Comparison of ENCODE assay signal across 32 cellular contexts in the genomic region with DNA sequence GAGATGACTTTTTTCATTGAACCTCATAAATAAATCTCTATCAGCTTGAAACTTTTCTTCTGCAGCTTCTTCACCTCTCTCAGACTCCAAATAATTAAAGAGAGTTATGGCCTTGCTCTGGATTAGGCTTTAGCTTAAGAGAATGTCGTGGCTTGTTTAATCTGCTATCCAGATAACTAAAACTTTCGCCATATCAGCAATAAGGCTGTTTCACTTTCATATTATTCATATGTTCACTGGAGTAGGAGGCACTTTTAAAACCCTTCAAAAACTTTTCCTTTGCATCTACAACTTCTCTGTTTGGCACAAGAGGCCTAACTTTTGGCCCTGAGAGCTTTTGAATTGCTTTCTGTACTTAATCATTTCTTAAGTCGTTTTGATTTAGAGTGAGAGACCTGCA.
"Had no signal": no experiment of that assay in that cellular context is flagged by ENCODE, and none has a peak within 500 bp of the region (broad histone marks: within the 10 kb centered on the region; RNA-seq: fewer than 3 reads in every experiment).

No MANE protein-coding gene starts in this region.

- H3K9me3 Mint-ChIP-seq: activated B cell treated with CpG ODN at 0.5 μM for 24 hours; activated CD4-positive, alpha-beta memory T cell treated with anti-CD3 and anti-CD28 coated beads, Interleukin-2, amount 10 ng/mL, durations not matched to agents 7 days and 5 days; activated CD4-positive, alpha-beta T cell treated with anti-CD3 and anti-CD28 coated beads, Interleukin-2, amount 10 ng/mL, durations not matched to agents 7 days and 5 days; activated naive CD4-positive, alpha-beta T cell treated with anti-CD3 and anti-CD28 coated beads, Interleukin-2, amount 10 ng/mL, durations not matched to agents 7 days and 5 days; activated naive CD4-positive, alpha-beta T cell treated with anti-CD3 and anti-CD28 coated beads, Interleukin-2, amount 50 U/mL, for 24 hours; activated naive CD8-positive, alpha-beta T cell treated with anti-CD3 and anti-CD28 coated beads, Interleukin-2, amount 10 ng/mL, durations not matched to agents 7 days and 5 days; activated T-cell treated with anti-CD3 and anti-CD28 coated beads, Interleukin-2, amount 50 U/mL, for 24 hours; activated T-helper 2 cell treated with anti-CD3 and anti-CD28 coated beads, Interferon-gamma antibody, Interleukin-2, Interleukin-4, amounts not matched to agents 10 μg/mL and 5 μg/mL and 100 μg/mL, durations not matched to agents 14 hours and 24 hours and 36 hours had no signal

- H3K4me1 Mint-ChIP-seq: activated B cell treated with CpG ODN at 0.5 μM for 24 hours; activated CD4-positive, alpha-beta memory T cell treated with anti-CD3 and anti-CD28 coated beads, Interleukin-2, amount 10 ng/mL, durations not matched to agents 7 days and 5 days; activated CD4-positive, alpha-beta T cell treated with anti-CD3 and anti-CD28 coated beads, Interleukin-2, amount 10 ng/mL, durations not matched to agents 7 days and 5 days; activated CD8-positive, alpha-beta memory T cell treated with anti-CD3 and anti-CD28 coated beads, Interleukin-2, amount 10 ng/mL, durations not matched to agents 7 days and 5 days; activated naive CD4-positive, alpha-beta T cell treated with anti-CD3 and anti-CD28 coated beads, Interleukin-2, amount 10 ng/mL, durations not matched to agents 7 days and 5 days; activated naive CD4-positive, alpha-beta T cell treated with anti-CD3 and anti-CD28 coated beads, Interleukin-2, amount 50 U/mL, for 24 hours; activated naive CD8-positive, alpha-beta T cell treated with anti-CD3 and anti-CD28 coated beads, Interleukin-2, amount 10 ng/mL, durations not matched to agents 7 days and 5 days; T-helper 17 cell had no signal

- H3K27ac ChIP-seq: adrenal gland, body of pancreas, brain microvascular endothelial cell, breast epithelium, colonic mucosa, VCaP had no signal

- H3K36me3 ChIP-seq: adrenal gland, brain microvascular endothelial cell, breast epithelium, colonic mucosa had no signal

- H3K4me1 ChIP-seq: adrenal gland, body of pancreas, breast epithelium, colonic mucosa had no signal

- H3K27ac Mint-ChIP-seq: activated B cell treated with CpG ODN at 0.5 μM for 24 hours; activated CD4-positive, alpha-beta memory T cell treated with anti-CD3 and anti-CD28 coated beads, Interleukin-2, amount 10 ng/mL, durations not matched to agents 7 days and 5 days; activated CD4-positive, alpha-beta T cell treated with anti-CD3 and anti-CD28 coated beads, Interleukin-2, amount 10 ng/mL, durations not matched to agents 7 days and 5 days; activated CD8-positive, alpha-beta memory T cell treated with anti-CD3 and anti-CD28 coated beads, Interleukin-2, amount 10 ng/mL, durations not matched to agents 7 days and 5 days; activated CD8-positive, alpha-beta T cell treated with anti-CD3 and anti-CD28 coated beads, Interleukin-2, amount 10 ng/mL, durations not matched to agents 7 days and 5 days; activated naive CD4-positive, alpha-beta T cell treated with anti-CD3 and anti-CD28 coated beads, Interleukin-2, amount 10 ng/mL, durations not matched to agents 7 days and 5 days; activated naive CD4-positive, alpha-beta T cell treated with anti-CD3 and anti-CD28 coated beads, Interleukin-2, amount 50 U/mL, for 24 hours; activated naive CD8-positive, alpha-beta T cell; activated naive CD8-positive, alpha-beta T cell treated with anti-CD3 and anti-CD28 coated beads, Interleukin-2, amount 10 ng/mL, durations not matched to agents 7 days and 5 days; activated T-cell treated with anti-CD3 and anti-CD28 coated beads, Interleukin-2, amount 50 U/mL, for 24 hours; activated T-helper 2 cell treated with anti-CD3 and anti-CD28 coated beads, Interferon-gamma antibody, Interleukin-2, Interleukin-4, amounts not matched to agents 10 μg/mL and 5 μg/mL and 100 μg/mL, durations not matched to agents 14 hours and 24 hours and 36 hours; T-helper 17 cell had no signal

- H3K9me3 ChIP-seq: adrenal gland, body of pancreas, breast epithelium, colonic mucosa had no signal

- H3K27me3 Mint-ChIP-seq: activated B cell treated with CpG ODN at 0.5 μM for 24 hours; activated CD4-positive, alpha-beta memory T cell treated with anti-CD3 and anti-CD28 coated beads, Interleukin-2, amount 10 ng/mL, durations not matched to agents 7 days and 5 days; activated CD4-positive, alpha-beta T cell treated with anti-CD3 and anti-CD28 coated beads, Interleukin-2, amount 10 ng/mL, durations not matched to agents 7 days and 5 days; activated CD8-positive, alpha-beta memory T cell treated with anti-CD3 and anti-CD28 coated beads, Interleukin-2, amount 10 ng/mL, durations not matched to agents 7 days and 5 days; activated naive CD4-positive, alpha-beta T cell treated with anti-CD3 and anti-CD28 coated beads, Interleukin-2, amount 10 ng/mL, durations not matched to agents 7 days and 5 days; activated naive CD4-positive, alpha-beta T cell treated with anti-CD3 and anti-CD28 coated beads, Interleukin-2, amount 50 U/mL, for 24 hours; activated naive CD8-positive, alpha-beta T cell; activated naive CD8-positive, alpha-beta T cell treated with anti-CD3 and anti-CD28 coated beads, Interleukin-2, amount 10 ng/mL, durations not matched to agents 7 days and 5 days; activated T-cell treated with anti-CD3 and anti-CD28 coated beads, Interleukin-2, amount 50 U/mL, for 24 hours; T-helper 17 cell had no signal

- ATAC-seq: activated CD8-positive, alpha-beta memory T cell treated with anti-CD3 and anti-CD28 coated beads, Interleukin-2, amount 10 ng/mL, durations not matched to agents 7 days and 5 days; activated CD8-positive, alpha-beta T cell treated with anti-CD3 and anti-CD28 coated beads, Interleukin-2, amount 10 ng/mL, durations not matched to agents 7 days and 5 days; body of pancreas; T-helper 17 cell had no signal

- FAIRE-seq: astrocyte, TTC549 had no signal

- H3K27me3 ChIP-seq: adrenal gland, body of pancreas, brain microvascular endothelial cell, breast epithelium, colonic mucosa had no signal

- H3K36me3 Mint-ChIP-seq: activated CD8-positive, alpha-beta memory T cell treated with anti-CD3 and anti-CD28 coated beads, Interleukin-2, amount 10 ng/mL, durations not matched to agents 7 days and 5 days; activated naive CD4-positive, alpha-beta T cell treated with anti-CD3 and anti-CD28 coated beads, Interleukin-2, amount 10 ng/mL, durations not matched to agents 7 days and 5 days; activated naive CD4-positive, alpha-beta T cell treated with anti-CD3 and anti-CD28 coated beads, Interleukin-2, amount 50 U/mL, for 24 hours; activated naive CD8-positive, alpha-beta T cell; activated naive CD8-positive, alpha-beta T cell treated with anti-CD3 and anti-CD28 coated beads, Interleukin-2, amount 10 ng/mL, durations not matched to agents 7 days and 5 days had no signal

- H3K4me3 ChIP-seq: adrenal gland, body of pancreas, breast epithelium, colonic mucosa had no signal

- H3K4me3 Mint-ChIP-seq: activated B cell treated with CpG ODN at 0.5 μM for 24 hours; activated CD4-positive, alpha-beta memory T cell treated with anti-CD3 and anti-CD28 coated beads, Interleukin-2, amount 10 ng/mL, durations not matched to agents 7 days and 5 days; activated CD4-positive, alpha-beta T cell treated with anti-CD3 and anti-CD28 coated beads, Interleukin-2, amount 10 ng/mL, durations not matched to agents 7 days and 5 days; activated CD8-positive, alpha-beta memory T cell treated with anti-CD3 and anti-CD28 coated beads, Interleukin-2, amount 10 ng/mL, durations not matched to agents 7 days and 5 days; activated CD8-positive, alpha-beta T cell treated with anti-CD3 and anti-CD28 coated beads, Interleukin-2, amount 10 ng/mL, durations not matched to agents 7 days and 5 days; activated naive CD4-positive, alpha-beta T cell treated with anti-CD3 and anti-CD28 coated beads, Interleukin-2, amount 10 ng/mL, durations not matched to agents 7 days and 5 days; activated naive CD4-positive, alpha-beta T cell treated with anti-CD3 and anti-CD28 coated beads, Interleukin-2, amount 50 U/mL, for 24 hours; activated naive CD8-positive, alpha-beta T cell; activated naive CD8-positive, alpha-beta T cell treated with anti-CD3 and anti-CD28 coated beads, Interleukin-2, amount 10 ng/mL, durations not matched to agents 7 days and 5 days; activated T-cell treated with anti-CD3 and anti-CD28 coated beads, Interleukin-2, amount 50 U/mL, for 24 hours; T-helper 17 cell had no signal

- DNase-seq: activated B cell treated with CpG ODN at 0.5 μM for 24 hours; activated CD4-positive, alpha-beta memory T cell treated with anti-CD3 and anti-CD28 coated beads, Interleukin-2, amount 10 ng/mL, durations not matched to agents 7 days and 5 days; activated CD4-positive, alpha-beta T cell treated with anti-CD3 and anti-CD28 coated beads for 48 hours; activated CD4-positive, alpha-beta T cell treated with anti-CD3 and anti-CD28 coated beads, Interleukin-2, amount 10 ng/mL, durations not matched to agents 7 days and 5 days; activated CD4-positive, alpha-beta T cell treated with anti-CD3 and anti-CD28 coated beads, Interleukin-2, amount 50 U/mL, for 48 hours; activated CD4-positive, CD25-positive, alpha-beta regulatory T cell treated with anti-CD3 and anti-CD28 coated beads, Interleukin-2, amount 50 U/mL, for 72 hours; activated CD8-positive, alpha-beta memory T cell treated with anti-CD3 and anti-CD28 coated beads for 24 hours; activated CD8-positive, alpha-beta memory T cell treated with anti-CD3 and anti-CD28 coated beads, Interleukin-2, amount 10 ng/mL, durations not matched to agents 7 days and 5 days; activated CD8-positive, alpha-beta memory T cell treated with anti-CD3 and anti-CD28 coated beads, Interleukin-2, amount 50 U/mL, for 48 hours; activated CD8-positive, alpha-beta T cell treated with anti-CD3 and anti-CD28 coated beads, Interleukin-2, amount 10 ng/mL, durations not matched to agents 7 days and 5 days; activated effector memory CD4-positive, alpha-beta T cell treated with Interleukin-2 at 50 U/mL for 16 hours; activated gamma-delta T cell; activated naive CD4-positive, alpha-beta T cell treated with anti-CD3 and anti-CD28 coated beads, Interleukin-2, amount 10 ng/mL, durations not matched to agents 7 days and 5 days; activated naive CD4-positive, alpha-beta T cell treated with Interleukin-2 at 50 U/mL for 16 hours; activated naive CD8-positive, alpha-beta T cell treated with anti-CD3 and anti-CD28 coated beads, Interleukin-2, amount 10 ng/mL, durations not matched to agents 7 days and 5 days; activated T-cell treated with anti-CD3 and anti-CD28 coated beads, Interleukin-2, amount 50 U/mL, for 24 hours; activated T-cell treated with anti-CD3 and anti-CD28 coated beads, Interleukin-2, amount 50 U/mL, for 48 hours; adrenal gland; amniotic stem cell; aorta; body of pancreas; brain microvascular endothelial cell; central memory CD4-positive, alpha-beta T cell; colonic mucosa; T-helper 17 cell had no signal
